In the genomic region with DNA sequence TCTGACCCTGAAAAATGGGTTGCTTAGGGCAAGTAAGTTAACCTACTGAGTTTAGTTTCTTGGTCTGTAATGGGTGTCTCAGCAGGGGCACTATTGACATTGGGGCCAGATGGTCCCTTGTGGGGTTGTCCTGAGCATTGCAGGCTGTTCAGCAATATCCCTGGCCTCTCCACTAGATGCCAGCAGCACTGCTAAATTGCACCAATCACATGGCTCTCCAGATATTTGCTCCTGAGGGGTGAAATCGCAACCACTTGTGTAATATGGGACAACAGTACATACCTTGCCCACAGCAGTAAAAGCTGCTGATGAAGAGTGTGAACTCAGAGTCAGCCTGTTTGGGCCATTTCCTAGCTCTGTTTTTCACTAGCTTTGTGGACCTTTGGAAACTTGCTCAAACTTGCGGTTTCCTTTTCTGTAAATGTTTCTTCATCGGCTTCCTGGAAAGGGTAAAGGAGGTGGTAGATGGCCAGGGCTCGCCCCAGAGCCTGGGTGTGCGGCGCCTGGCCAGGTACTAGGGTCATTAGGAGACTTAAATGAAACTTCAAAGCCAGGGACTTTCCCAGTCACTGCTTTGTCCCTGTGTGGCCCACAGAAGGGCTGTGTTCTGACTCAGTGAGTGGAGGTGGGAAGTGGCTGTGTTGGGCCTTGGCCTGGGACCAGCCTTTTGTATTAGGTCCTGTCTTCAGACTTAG, we compare ENCODE assay signal across 8 cellular contexts. TPM values are rescaled to one million over a fixed set of nuclear protein-coding genes. Genes with fewer than 3 reads are reported as not detected.
A peak's percentile ranks its signal among the peaks of the same experiment; 100 is the strongest.
DNase-seq lines count a peak whose midpoint lies in the region; ATAC-seq and TF ChIP-seq lines count a peak whose summit lies in the region.

No MANE protein-coding gene starts in this region.

- H3K36me3 Mint-ChIP-seq in IgD-negative memory B cell (peaks cover 13% of the 10 kb centered on the region), nephron (ENCODE audit: low read depth) (no peaks in the 10 kb centered on the region)

- H3K27me3 Mint-ChIP-seq in IgD-negative memory B cell (no peaks in the 10 kb centered on the region), nephron (ENCODE audit: low read depth) (peaks cover 55% of the 10 kb centered on the region)

- H3K9me3 Mint-ChIP-seq in IgD-negative memory B cell: no peaks in the 10 kb centered on the region
- no peaks in the 10 kb centered on the region for H3K9me3 Mint-ChIP-seq in nephron

- peak; percentile 34 for TF ChIP-seq CTCF in WI38 (IDR thresholded peaks at IDR 0.05; ENCODE audit: low read depth, low read length)
- peak; percentile 75 for TF ChIP-seq CTCF in epithelial cell of proximal tubule (conservative IDR thresholded peaks at IDR 0.05; ENCODE audit: low read depth, low read length)
- TF ChIP-seq CTCF in nephron (IDR thresholded peaks at IDR 0.05; ENCODE audit: unreplicated experiment in 3 of 3): peak; percentile 56 to 65 (median 59)

- H3K27ac Mint-ChIP-seq in IgD-negative memory B cell: peak overlapping the region in 2 of 3 donors; percentile 35 to 80
- no peak overlapping the region for H3K27ac Mint-ChIP-seq in nephron

- DNase-seq in NCI-H748 (lab: John Stamatoyannopoulos, UW; ENCODE audit: unreplicated experiment): peak; percentile 2
- DNase-seq in NCI-H748 treated with DMSO at 0.1 percent for 48 hours (lab: John Stamatoyannopoulos, UW): no peak
- DNase-seq in epithelial cell of proximal tubule (ENCODE audit: low read depth): peak; percentile 76
- no peak for DNase-seq in SK-N-DZ (ENCODE audit: low spot score)

- H3K4me3 Mint-ChIP-seq in IgD-negative memory B cell (no peak overlapping the region), nephron (no peak overlapping the region)

- ATAC-seq in GM21619 (IDR thresholded peaks at IDR 0.05; ENCODE audit: unreplicated experiment): peak; percentile 84

- H3K4me1 Mint-ChIP-seq in IgD-negative memory B cell: peaks cover 5 to 9% (median 6%) of the 10 kb centered on the region in 3 donors
- no peaks in the 10 kb centered on the region for H3K4me1 Mint-ChIP-seq in nephron

- H3K4me3 ChIP-seq in WI38 (ENCODE audit: low read depth, low read length) (no peak overlapping the region), epithelial cell of proximal tubule (ENCODE audit: low read depth, low read length) (no peak overlapping the region)

RNA-seq across cellular contexts. Expression of a gene that starts 13.0 kb away (rescaled TPM):
- polyA plus RNA-seq in IgD-negative memory B cell: 121 TPM
- not detected in 2 replicates for total RNA-seq in epithelial cell of proximal tubule
- not detected in 2 replicates for polyA plus RNA-seq in SK-N-DZ (2014; cell fraction: cytosol; rRNA removed)
- polyA plus RNA-seq in SK-N-DZ (2014; cell fraction: nucleus; rRNA removed): not detected in 2 replicates

RNA-seq across cellular contexts. Expression of a gene that starts 39.7 kb away (rescaled TPM):
- 17.6 TPM for polyA plus RNA-seq in IgD-negative memory B cell
- total RNA-seq in epithelial cell of proximal tubule: under 0.01 TPM in 1 of 2 replicates, not detected in the other
- polyA plus RNA-seq in SK-N-DZ (2014; cell fraction: cytosol; rRNA removed): not detected in 2 replicates
- polyA plus RNA-seq in SK-N-DZ (2014; cell fraction: nucleus; rRNA removed): not detected in 2 replicates

RNA-seq across cellular contexts. Expression of a gene that starts 56.9 kb away (rescaled TPM):
- polyA plus RNA-seq in IgD-negative memory B cell: not detected
- not detected in 2 replicates for total RNA-seq in epithelial cell of proximal tubule
- not detected in 2 replicates for polyA plus RNA-seq in SK-N-DZ (2014; cell fraction: cytosol; rRNA removed)
- not detected in 2 replicates for polyA plus RNA-seq in SK-N-DZ (2014; cell fraction: nucleus; rRNA removed)

Comparison
In these comparisons a context has a peak if more than half of its experiments do, and no peak if none do; other contexts are left out.
1. DNase-seq: peak in NCI-H748 (single experiment) and epithelial cell of proximal tubule (single experiment); none in NCI-H748 treated with DMSO at 0.1 percent for 48 hours (single experiment) and SK-N-DZ (single experiment).
2. H3K27ac Mint-ChIP-seq: peak in IgD-negative memory B cell (2 of 3); none in nephron (0 of 3).
3. Peak in every context shown above with its lines, with median percentiles within 50 percentile points of each other: CTCF ChIP-seq.